Comparison of ENCODE assay signal across 13 cellular contexts in genomic region chr2:43737097-43737854, GRCh38. TPM values are rescaled to one million over a fixed set of nuclear protein-coding genes. Genes with fewer than 3 reads are reported as not detected.
DNase-seq lines count a peak whose midpoint lies in the region; ATAC-seq and TF ChIP-seq lines count a peak whose summit lies in the region.
"Had no signal": no experiment of that assay in that cellular context is flagged by ENCODE, and none has a peak within 500 bp of the region (broad histone marks: within the 10 kb centered on the region; RNA-seq: fewer than 3 reads in every experiment).

No MANE protein-coding gene starts in this region.

- no peak overlapping the region for H3K27ac Mint-ChIP-seq in T-helper 2 cell treated with Interferon-gamma antibody and Interleukin-4, amounts not matched to agents 5 μg/mL and 100 μg/mL, for 36 hours
- H3K27ac Mint-ChIP-seq: activated CD4-positive, alpha-beta T cell treated with anti-CD3 and anti-CD28 coated beads for 36 hours had no signal

- H3K36me3 Mint-ChIP-seq in T-helper 2 cell treated with Interferon-gamma antibody and Interleukin-4, amounts not matched to agents 5 μg/mL and 100 μg/mL, for 36 hours (ENCODE audit: low read depth) = peaks cover 6% of the 10 kb centered on the region

- peak; percentile 76 for DNase-seq in ELR (ENCODE audit: low read depth)
- peak; percentile 14 for DNase-seq in T-helper 2 cell treated with Interferon-gamma antibody and Interleukin-4, amounts not matched to agents 5 μg/mL and 100 μg/mL, for 36 hours (ENCODE audit: low spot score)
- peak; percentile 94 for DNase-seq in fibroblast of the aortic adventitia (ENCODE audit: low read depth)
- peak; percentile 88 for DNase-seq in retinal pigment epithelial cell (ENCODE audit: low read depth)
- DNase-seq in NOMO-1 treated with dmso at 0.1 percent for 144 hours (lab: John Stamatoyannopoulos, UW; ENCODE audit: unreplicated experiment) = no peak
- no peak for DNase-seq in SIG-M5 (lab: John Stamatoyannopoulos, UW)
- DNase-seq: activated CD4-positive, alpha-beta T cell treated with anti-CD3 and anti-CD28 coated beads for 36 hours; activated naive CD4-positive, alpha-beta T cell treated with Interleukin-2 at 50 U/mL for 16 hours; Kasumi-1; retina; SJCRH30 had no signal

- TF ChIP-seq CTCF in fibroblast of the aortic adventitia (IDR thresholded peaks at IDR 0.05; ENCODE audit: insufficient read depth, low read length) (no peak), retinal pigment epithelial cell (conservative IDR thresholded peaks at IDR 0.05; ENCODE audit: low read depth, low read length) (no peak)

- H3K4me3 Mint-ChIP-seq in T-helper 2 cell treated with Interferon-gamma antibody and Interleukin-4, amounts not matched to agents 5 μg/mL and 100 μg/mL, for 36 hours = no peak overlapping the region
- H3K4me3 Mint-ChIP-seq: activated CD4-positive, alpha-beta T cell treated with anti-CD3 and anti-CD28 coated beads for 36 hours had no signal

- H3K27me3 Mint-ChIP-seq in T-helper 2 cell treated with Interferon-gamma antibody and Interleukin-4, amounts not matched to agents 5 μg/mL and 100 μg/mL, for 36 hours (ENCODE audit: low read depth) = no peaks in the 10 kb centered on the region

- ATAC-seq in GM18520 (IDR thresholded peaks at IDR 0.05; ENCODE audit: unreplicated experiment) (no peak), GM21423 (IDR thresholded peaks at IDR 0.05; ENCODE audit: unreplicated experiment) (no peak)
- ATAC-seq: activated CD4-positive, alpha-beta T cell treated with anti-CD3 and anti-CD28 coated beads for 36 hours had no signal

- peaks cover 1% of the 10 kb centered on the region for H3K4me1 Mint-ChIP-seq in T-helper 2 cell treated with Interferon-gamma antibody and Interleukin-4, amounts not matched to agents 5 μg/mL and 100 μg/mL, for 36 hours (ENCODE audit: low read depth)
- H3K4me1 Mint-ChIP-seq: activated CD4-positive, alpha-beta T cell treated with anti-CD3 and anti-CD28 coated beads for 36 hours had no signal

- H3K4me3 ChIP-seq in fibroblast of the aortic adventitia (ENCODE audit: low read depth, low read length) (no peak overlapping the region), retinal pigment epithelial cell (ENCODE audit: low read length) (no peak overlapping the region)
- H3K4me3 ChIP-seq: SJCRH30 had no signal

- no peaks in the 10 kb centered on the region for H3K9me3 Mint-ChIP-seq in T-helper 2 cell treated with Interferon-gamma antibody and Interleukin-4, amounts not matched to agents 5 μg/mL and 100 μg/mL, for 36 hours

RNA-seq across cellular contexts. Expression of gene DYNC2LI1, which starts 36.6 kb away (rescaled TPM):
- total RNA-seq in fibroblast of the aortic adventitia (ENCODE audit: low replicate concordance) = 27.4 and 44.0 TPM in 2 replicates

Comparison
In these comparisons a context has a peak if more than half of its experiments do, and no peak if none do; other contexts are left out.
1. DNase-seq: peak in ELR (single experiment), T-helper 2 cell treated with Interferon-gamma antibody and Interleukin-4, amounts not matched to agents 5 μg/mL and 100 μg/mL, for 36 hours (single experiment), fibroblast of the aortic adventitia (single experiment) and retinal pigment epithelial cell (single experiment); none in NOMO-1 treated with dmso at 0.1 percent for 144 hours (single experiment) and SIG-M5 (single experiment).